Comparison of ENCODE assay signal across 17 cellular contexts in the genomic region with DNA sequence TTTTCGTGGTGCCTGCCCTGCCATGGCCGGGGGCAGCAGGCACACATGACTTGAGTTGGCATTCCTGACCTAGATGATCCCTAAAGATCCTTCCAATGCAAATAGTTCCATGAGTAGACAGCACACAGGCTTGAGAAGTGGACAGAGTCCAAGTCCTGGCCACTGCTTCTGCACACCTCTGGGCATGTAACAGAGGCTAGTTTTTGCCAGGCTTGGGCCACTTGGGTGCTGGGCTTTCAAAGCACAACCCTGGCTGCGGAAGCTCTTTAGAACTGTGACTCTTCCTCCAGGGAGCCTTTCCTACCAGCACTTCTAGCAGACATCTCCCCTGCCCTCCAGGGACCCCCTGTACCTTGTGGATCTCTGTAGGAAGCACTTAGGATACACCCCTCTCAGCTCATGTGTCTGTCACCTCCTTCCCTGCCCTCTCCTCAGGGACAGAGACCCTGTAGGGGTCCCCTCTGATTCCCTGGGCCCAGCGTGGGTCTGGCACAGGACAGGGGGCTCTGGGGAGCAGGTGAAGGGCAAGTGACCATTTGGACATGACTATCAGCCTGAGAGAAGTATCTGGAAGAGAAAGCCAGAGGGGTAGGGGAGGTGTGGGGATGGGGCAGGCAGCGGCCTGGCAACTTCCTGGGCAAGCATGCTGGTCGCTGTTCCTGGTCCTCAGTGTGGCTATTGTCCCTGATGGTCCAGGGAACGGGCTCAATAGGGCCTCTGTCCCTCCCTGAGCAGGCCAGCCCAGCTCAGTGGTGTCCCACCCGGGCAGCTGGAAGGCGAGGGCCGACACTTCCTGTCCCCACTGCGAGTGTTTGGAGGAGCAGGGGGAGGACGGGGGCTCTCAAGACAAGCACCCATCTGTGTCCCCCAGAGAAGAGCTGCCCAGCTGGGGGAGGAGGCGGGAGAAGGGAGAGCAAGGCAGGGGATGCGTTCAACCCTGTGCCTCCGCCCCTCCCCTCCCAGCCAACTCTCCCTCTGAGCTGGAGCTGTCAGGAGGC. TPM values are rescaled to one million over a fixed set of nuclear protein-coding genes. Genes with fewer than 3 reads are reported as not detected.
DNase-seq lines count a peak whose midpoint lies in the region; ATAC-seq and TF ChIP-seq lines count a peak whose summit lies in the region.
"Had no signal": no experiment of that assay in that cellular context is flagged by ENCODE, and none has a peak within 500 bp of the region (broad histone marks: within the 10 kb centered on the region; RNA-seq: fewer than 3 reads in every experiment).

No MANE protein-coding gene starts in this region.

- no peak overlapping the region for H3K4me3 ChIP-seq in muscle layer of colon (ENCODE audit: low read depth in 1 of 2, low read length in 2 of 2)
- H3K4me3 ChIP-seq in subcutaneous abdominal adipose tissue (ENCODE audit: low read depth in 1 of 5, low read length in 5 of 5) = peak overlapping the region in 1 of 5 donors; percentile 12
- no peak overlapping the region for H3K4me3 ChIP-seq in GM23338
- H3K4me3 ChIP-seq: coronary artery, pancreas had no signal

- no peaks in the 10 kb centered on the region for H3K36me3 Mint-ChIP-seq in glutamatergic neuron (ENCODE audit: unreplicated experiment)
- H3K36me3 Mint-ChIP-seq in GM23338 (ENCODE audit: low read depth) = no peaks in the 10 kb centered on the region; the same call in 2 of the 3 replicates
- H3K36me3 Mint-ChIP-seq: CD4-positive, alpha-beta memory T cell had no signal

- DNase-seq in amygdala (lab: John Stamatoyannopoulos, UW) (peak in 55 of 56 donors; percentile 55 to 99 (median 93)), glutamatergic neuron (peak; percentile 15), iPS-NIHi7 (ENCODE audit: extremely low spot score) (no peak), GM23338 (ENCODE audit: low spot score) (no peak), NCI-H1048 (lab: John Stamatoyannopoulos, UW) (no peak)
- DNase-seq: activated CD4-positive, alpha-beta T cell treated with anti-CD3 and anti-CD28 coated beads, Interleukin-2, amount 50 U/mL, for 48 hours; activated gamma-delta T cell treated with Interleukin-2 at 50 U/mL for 16 hours; CD4-positive, alpha-beta memory T cell; HCEC 1CT; RPMI8226; stimulated activated CD4-positive, alpha-beta T cell treated with anti-CD3 and anti-CD28 coated beads, Interleukin-4, amount 100 ng/mL, for 4 hours; stimulated activated naive CD8-positive, alpha-beta T cell treated with anti-CD3 and anti-CD28 coated beads, Interleukin-15, Interleukin-2, amounts not matched to agents 100 U/mL and 50 U/mL, for 24 hours had no signal

- H3K9me3 ChIP-seq in muscle layer of colon (ENCODE audit: low read length) (no peaks in the 10 kb centered on the region), subcutaneous abdominal adipose tissue (ENCODE audit: control insufficient read depth in 5 of 5, low read length in 5 of 5) (no peaks in the 10 kb centered on the region)
- H3K9me3 ChIP-seq: pancreas had no signal

- H3F3A ChIP-seq in GM23338 (replicated peaks; ENCODE audit: low read depth) = no peaks in the 10 kb centered on the region

- H3K9me2 ChIP-seq in GM23338 (ENCODE audit: insufficient read depth) = no peaks in the 10 kb centered on the region

- peaks cover 19% of the 10 kb centered on the region for H3K4me1 Mint-ChIP-seq in glutamatergic neuron (ENCODE audit: low read depth, unreplicated experiment)
- peaks cover 22% of the 10 kb centered on the region for H3K4me1 Mint-ChIP-seq in GM23338

- H3K27me3 ChIP-seq in muscle layer of colon (ENCODE audit: control insufficient read depth in 1 of 2, insufficient read depth in 2 of 2, low read length in 2 of 2) = no peaks in the 10 kb centered on the region
- H3K27me3 ChIP-seq in subcutaneous abdominal adipose tissue (ENCODE audit: control insufficient read depth in 5 of 5, insufficient read depth in 4 of 5, low read length in 5 of 5) = no peaks in the 10 kb centered on the region
- H3K27me3 ChIP-seq in GM23338 (ENCODE audit: insufficient read depth) = no peaks in the 10 kb centered on the region
- H3K27me3 ChIP-seq: pancreas had no signal

- H3K4me1 ChIP-seq in muscle layer of colon (ENCODE audit: insufficient read depth, low read length) (no peaks in the 10 kb centered on the region), subcutaneous abdominal adipose tissue (ENCODE audit: control insufficient read depth in 5 of 5, insufficient read depth in 5 of 5, low read length in 5 of 5) (peaks cover 0 to 62% (median 52%) of the 10 kb centered on the region in 5 donors), GM23338 (ENCODE audit: insufficient read depth) (peaks cover 3% of the 10 kb centered on the region; the same call in 1 of the 2 replicates)

- H3K79me2 ChIP-seq in GM23338 (replicated peaks; ENCODE audit: insufficient read depth) = no peaks in the 10 kb centered on the region

- no peaks in the 10 kb centered on the region for H4K20me1 ChIP-seq in GM23338 (replicated peaks; ENCODE audit: insufficient read depth)

- no peak overlapping the region for H3K4me3 Mint-ChIP-seq in glutamatergic neuron (ENCODE audit: unreplicated experiment)
- no peak overlapping the region for H3K4me3 Mint-ChIP-seq in GM23338
- H3K4me3 Mint-ChIP-seq: CD4-positive, alpha-beta memory T cell had no signal

- H3K4me2 ChIP-seq in GM23338 = no peak overlapping the region

- no peak for ATAC-seq in GM23338
- ATAC-seq: pancreas; stimulated activated naive CD8-positive, alpha-beta T cell treated with anti-CD3 and anti-CD28 coated beads, Interleukin-15, Interleukin-2, amounts not matched to agents 100 U/mL and 50 U/mL, for 24 hours had no signal

- H3K9me3 Mint-ChIP-seq in glutamatergic neuron (ENCODE audit: unreplicated experiment) (no peaks in the 10 kb centered on the region), GM23338 (no peaks in the 10 kb centered on the region)
- H3K9me3 Mint-ChIP-seq: CD4-positive, alpha-beta memory T cell had no signal

- H2AFZ ChIP-seq in GM23338 = no peak overlapping the region

- no peaks in the 10 kb centered on the region for H3K36me3 ChIP-seq in muscle layer of colon (ENCODE audit: insufficient read depth, low read length)
- H3K36me3 ChIP-seq in subcutaneous abdominal adipose tissue (ENCODE audit: control insufficient read depth in 5 of 5, insufficient read depth in 5 of 5, low read length in 5 of 5) = peaks cover 0 to 19% (median 6%) of the 10 kb centered on the region in 5 donors
- H3K36me3 ChIP-seq in GM23338 (ENCODE audit: insufficient read depth) = no peaks in the 10 kb centered on the region
- H3K36me3 ChIP-seq: pancreas had no signal

- H3K27ac Mint-ChIP-seq in glutamatergic neuron (ENCODE audit: unreplicated experiment) = no peak overlapping the region
- no peak overlapping the region for H3K27ac Mint-ChIP-seq in GM23338

- peaks cover 17% of the 10 kb centered on the region for H3K27me3 Mint-ChIP-seq in glutamatergic neuron (ENCODE audit: unreplicated experiment)
- peaks cover 7% of the 10 kb centered on the region for H3K27me3 Mint-ChIP-seq in GM23338 (ENCODE audit: insufficient read depth, low read depth, poor library complexity)
- H3K27me3 Mint-ChIP-seq: CD4-positive, alpha-beta memory T cell had no signal

- H3K27ac ChIP-seq in muscle layer of colon (ENCODE audit: low read depth, low read length) = no peak overlapping the region
- H3K27ac ChIP-seq in subcutaneous abdominal adipose tissue (ENCODE audit: low read depth, low read length) = peak overlapping the region; percentile 63
- H3K27ac ChIP-seq in GM23338 (ENCODE audit: low read depth) = no peak overlapping the region
- H3K27ac ChIP-seq: coronary artery, pancreas had no signal

- H3K9ac ChIP-seq in muscle layer of colon (ENCODE audit: low read length) = peak overlapping the region; percentile 31
- peak overlapping the region in 2 of 5 donors; percentile 19 to 38 for H3K9ac ChIP-seq in subcutaneous abdominal adipose tissue (ENCODE audit: low read length in 5 of 5)

- TF ChIP-seq CTCF in glutamatergic neuron (IDR thresholded peaks at IDR 0.05; ENCODE audit: partially characterized antibody, unreplicated experiment) = no peak
- no peak for TF ChIP-seq CTCF in GM23338 (conservative IDR thresholded peaks at IDR 0.05; ENCODE audit: low read depth in 2 of 2)

TF ChIP-seq in GM23338, 12 proteins besides CTCF, POLR2A, EP300 and RAD21 (continues in another document):
- TF ChIP-seq, protein P1, sequence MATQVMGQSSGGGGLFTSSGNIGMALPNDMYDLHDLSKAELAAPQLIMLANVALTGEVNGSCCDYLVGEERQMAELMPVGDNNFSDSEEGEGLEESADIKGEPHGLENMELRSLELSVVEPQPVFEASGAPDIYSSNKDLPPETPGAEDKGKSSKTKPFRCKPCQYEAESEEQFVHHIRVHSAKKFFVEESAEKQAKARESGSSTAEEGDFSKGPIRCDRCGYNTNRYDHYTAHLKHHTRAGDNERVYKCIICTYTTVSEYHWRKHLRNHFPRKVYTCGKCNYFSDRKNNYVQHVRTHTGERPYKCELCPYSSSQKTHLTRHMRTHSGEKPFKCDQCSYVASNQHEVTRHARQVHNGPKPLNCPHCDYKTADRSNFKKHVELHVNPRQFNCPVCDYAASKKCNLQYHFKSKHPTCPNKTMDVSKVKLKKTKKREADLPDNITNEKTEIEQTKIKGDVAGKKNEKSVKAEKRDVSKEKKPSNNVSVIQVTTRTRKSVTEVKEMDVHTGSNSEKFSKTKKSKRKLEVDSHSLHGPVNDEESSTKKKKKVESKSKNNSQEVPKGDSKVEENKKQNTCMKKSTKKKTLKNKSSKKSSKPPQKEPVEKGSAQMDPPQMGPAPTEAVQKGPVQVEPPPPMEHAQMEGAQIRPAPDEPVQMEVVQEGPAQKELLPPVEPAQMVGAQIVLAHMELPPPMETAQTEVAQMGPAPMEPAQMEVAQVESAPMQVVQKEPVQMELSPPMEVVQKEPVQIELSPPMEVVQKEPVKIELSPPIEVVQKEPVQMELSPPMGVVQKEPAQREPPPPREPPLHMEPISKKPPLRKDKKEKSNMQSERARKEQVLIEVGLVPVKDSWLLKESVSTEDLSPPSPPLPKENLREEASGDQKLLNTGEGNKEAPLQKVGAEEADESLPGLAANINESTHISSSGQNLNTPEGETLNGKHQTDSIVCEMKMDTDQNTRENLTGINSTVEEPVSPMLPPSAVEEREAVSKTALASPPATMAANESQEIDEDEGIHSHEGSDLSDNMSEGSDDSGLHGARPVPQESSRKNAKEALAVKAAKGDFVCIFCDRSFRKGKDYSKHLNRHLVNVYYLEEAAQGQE (IDR thresholded peaks at IDR 0.05; ENCODE audit: unreplicated experiment) = no peak
- TF ChIP-seq EZH2phosphoT487 (IDR thresholded peaks at IDR 0.05; ENCODE audit: unreplicated experiment) = no peak
- TF ChIP-seq POLR2AphosphoS5 (IDR thresholded peaks at IDR 0.05; ENCODE audit: low read depth) = no peak
- no peak for TF ChIP-seq ZNF331 (CRISPR knock-in tag; IDR thresholded peaks at IDR 0.05; ENCODE audit: low read depth)
- no peak for TF ChIP-seq EZH2 (IDR thresholded peaks at IDR 0.05; ENCODE audit: low read depth, unreplicated experiment)
- no peak for TF ChIP-seq CREB1 (CRISPR knock-in tag; IDR thresholded peaks at IDR 0.05; ENCODE audit: low read depth)

RNA-seq across cellular contexts. Expression of a gene that starts 36.1 kb away (rescaled TPM):
- 3.0 TPM for total RNA-seq in glutamatergic neuron (ENCODE audit: unreplicated experiment)
- 7.2 and 10.1 TPM in 2 replicates for total RNA-seq in GM23338 (2014; rRNA removed; shearing (Covaris generic))
- polyA plus RNA-seq in GM23338 (2016; fragmentation: Nextera tagmentation; extraction: Ambion mirVana) = 2.0 and 2.9 TPM in 2 replicates
- total RNA-seq: HT-29 had no signal

Comparison
In these comparisons a context has a peak if more than half of its experiments do, and no peak if none do; other contexts are left out.
1. DNase-seq: peak in amygdala (55 of 56) and glutamatergic neuron (single experiment); none in iPS-NIHi7 (single experiment), GM23338 (single experiment) and NCI-H1048 (single experiment).